In the genomic region with DNA sequence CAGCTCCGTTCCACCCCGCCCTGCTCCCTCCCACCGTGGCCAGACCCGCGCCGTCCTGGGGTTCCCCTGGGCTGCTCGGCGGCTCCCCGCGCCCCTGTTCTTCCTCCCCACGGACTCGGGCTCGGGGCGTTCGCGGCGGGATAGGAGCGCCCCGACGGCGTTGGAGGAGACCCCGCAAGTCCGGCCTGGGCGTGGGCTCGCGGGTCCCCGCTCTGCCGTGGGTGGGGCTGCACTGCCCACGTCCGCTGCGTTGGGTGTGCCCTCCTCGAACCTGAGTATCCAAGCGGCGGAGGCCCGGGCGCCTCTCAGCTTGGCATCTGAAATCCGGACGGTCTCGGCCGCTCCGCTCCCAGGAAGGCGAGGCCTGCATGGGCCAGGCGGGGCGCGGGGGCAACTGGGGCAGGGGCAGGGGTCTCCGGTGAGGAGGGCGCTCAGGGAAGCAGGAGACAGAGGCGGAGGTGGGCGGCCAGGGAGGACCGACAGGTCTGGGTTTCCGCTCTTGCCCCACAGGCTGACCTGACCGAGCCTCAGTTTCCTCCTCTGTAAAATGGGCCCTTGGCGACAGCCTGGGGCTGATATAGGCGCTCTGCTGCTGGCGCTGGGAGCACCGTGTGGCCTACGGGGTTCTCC, we compare ENCODE assay signal across 27 cellular contexts. TPM values are rescaled to one million over a fixed set of nuclear protein-coding genes. Genes with fewer than 3 reads are reported as not detected.
DNase-seq lines count a peak whose midpoint lies in the region; ATAC-seq and TF ChIP-seq lines count a peak whose summit lies in the region.
"Had no signal": no experiment of that assay in that cellular context is flagged by ENCODE, and none has a peak within 500 bp of the region (broad histone marks: within the 10 kb centered on the region; RNA-seq: fewer than 3 reads in every experiment).

No MANE protein-coding gene starts in this region.

- TF ChIP-seq POLR2A in prostate gland (IDR thresholded peaks at IDR 0.05), result no peak

- H3K36me3 Mint-ChIP-seq in activated CD8-positive, alpha-beta memory T cell treated with anti-CD3 and anti-CD28 coated beads, Interleukin-2, amount 10 ng/mL, durations not matched to agents 7 days and 5 days, result no peaks in the 10 kb centered on the region
- H3K36me3 Mint-ChIP-seq: natural killer cell treated with Interleukin-12 subunit alpha and Interleukin-12 subunit beta and Interleukin-15 and Interleukin-18, amount 100 ng/mL, for 72 hours had no signal

- peaks cover 13% of the 10 kb centered on the region for H3K27me3 ChIP-seq in prostate gland (replicated peaks; ENCODE audit: insufficient read depth)
- H3K27me3 ChIP-seq: ovary had no signal

- no peak overlapping the region for H3K27ac Mint-ChIP-seq in activated CD8-positive, alpha-beta memory T cell treated with anti-CD3 and anti-CD28 coated beads, Interleukin-2, amount 10 ng/mL, durations not matched to agents 7 days and 5 days
- H3K27ac Mint-ChIP-seq: activated naive CD8-positive, alpha-beta T cell treated with anti-CD3 and anti-CD28 coated beads, Interleukin-2, amount 50 U/mL, for 24 hours; natural killer cell treated with Interleukin-12 subunit alpha and Interleukin-12 subunit beta and Interleukin-15 and Interleukin-18, amount 100 ng/mL, for 72 hours had no signal

- no peaks in the 10 kb centered on the region for H3K4me1 ChIP-seq in prostate gland (replicated peaks)
- H3K4me1 ChIP-seq: SJCRH30 had no signal

- no peak overlapping the region for H3K27ac ChIP-seq in prostate gland
- H3K27ac ChIP-seq: ovary, PC-9, SJCRH30 had no signal

- no peak for ATAC-seq in activated CD8-positive, alpha-beta memory T cell treated with anti-CD3 and anti-CD28 coated beads, Interleukin-2, amount 10 ng/mL, durations not matched to agents 7 days and 5 days
- no peak for ATAC-seq in HG03196 (IDR thresholded peaks at IDR 0.05; ENCODE audit: unreplicated experiment)
- ATAC-seq: activated naive CD8-positive, alpha-beta T cell treated with anti-CD3 and anti-CD28 coated beads, Interleukin-2, amount 50 U/mL, for 24 hours; gastrocnemius medialis; mucosa of descending colon had no signal

- H3K4me3 Mint-ChIP-seq in activated CD8-positive, alpha-beta memory T cell treated with anti-CD3 and anti-CD28 coated beads, Interleukin-2, amount 10 ng/mL, durations not matched to agents 7 days and 5 days, result no peak overlapping the region
- H3K4me3 Mint-ChIP-seq: activated naive CD8-positive, alpha-beta T cell treated with anti-CD3 and anti-CD28 coated beads, Interleukin-2, amount 50 U/mL, for 24 hours; central memory CD8-positive, alpha-beta T cell; natural killer cell treated with Interleukin-12 subunit alpha and Interleukin-12 subunit beta and Interleukin-15 and Interleukin-18, amount 100 ng/mL, for 72 hours had no signal

- POLR2A ChIA-PET in GM10248 (lab: Yijun Ruan, JAX), result no interaction called here

- peaks cover 1% of the 10 kb centered on the region for H3K4me1 Mint-ChIP-seq in activated CD8-positive, alpha-beta memory T cell treated with anti-CD3 and anti-CD28 coated beads, Interleukin-2, amount 10 ng/mL, durations not matched to agents 7 days and 5 days
- H3K4me1 Mint-ChIP-seq: activated naive CD8-positive, alpha-beta T cell treated with anti-CD3 and anti-CD28 coated beads, Interleukin-2, amount 50 U/mL, for 24 hours; central memory CD8-positive, alpha-beta T cell had no signal

- 40% methylated on average over 49 of the region's 57 CpGs for WGBS in prostate gland

- peak; percentile 26 for DNase-seq in activated CD8-positive, alpha-beta memory T cell treated with anti-CD3 and anti-CD28 coated beads, Interleukin-2, amount 10 ng/mL, durations not matched to agents 7 days and 5 days
- DNase-seq in activated CD8-positive, alpha-beta memory T cell treated with anti-CD3 and anti-CD28 coated beads, Interleukin-2, amount 50 U/mL, for 4 hours, result no peak
- DNase-seq in GM10248 (ENCODE audit: extremely low spot score), result peak; percentile 8
- peak; percentile 47 for DNase-seq in islet precursor cell
- peak; percentile 3 for DNase-seq in prostate gland (ENCODE audit: low spot score)
- DNase-seq in RPMI8226, result no peak
- no peak for DNase-seq in middle frontal gyrus (ENCODE audit: extremely low spot score, low spot score)
- DNase-seq: activated CD4-positive, alpha-beta T cell treated with anti-CD3 and anti-CD28 coated beads, Interleukin-2, amount 50 U/mL, for 48 hours; activated naive CD8-positive, alpha-beta T cell treated with anti-CD3 and anti-CD28 coated beads, Interleukin-2, amount 50 U/mL, for 24 hours; C1 segment of cervical spinal cord; COR-L47; DMS53; gastrocnemius medialis; GOT3; hippocampal formation; mucosa of descending colon; NCI-H1105 treated with DMSO at 0.1 percent for 48 hours; NCI-H2029; NCI-H524 treated with DMSO at 0.1 percent for 48 hours; ovary; PC-9; retina; SJCRH30; trophoblast cell had no signal

- intact Hi-C loops in prostate gland (cut with DNase I), result no loop called here

- H3K27me3 Mint-ChIP-seq in activated CD8-positive, alpha-beta memory T cell treated with anti-CD3 and anti-CD28 coated beads, Interleukin-2, amount 10 ng/mL, durations not matched to agents 7 days and 5 days, result peaks cover 21% of the 10 kb centered on the region

- H3K4me3 ChIP-seq in prostate gland, result no peak overlapping the region
- H3K4me3 ChIP-seq: gastrocnemius medialis, mucosa of descending colon, ovary, PC-9, SJCRH30 had no signal

- CTCF ChIA-PET in activated CD8-positive, alpha-beta memory T cell treated with anti-CD3 and anti-CD28 coated beads, Interleukin-2, amount 10 ng/mL, durations not matched to agents 7 days and 5 days (lab: Charles Lee), result no interaction called here
- CTCF ChIA-PET in GM10248 (lab: Yijun Ruan, JAX), result no interaction called here

- H3K36me3 ChIP-seq in prostate gland, result no peaks in the 10 kb centered on the region
- H3K36me3 ChIP-seq: gastrocnemius medialis, ovary, SJCRH30 had no signal

- no peaks in the 10 kb centered on the region for H3K9me3 ChIP-seq in prostate gland
- H3K9me3 ChIP-seq: gastrocnemius medialis, mucosa of descending colon, ovary, SJCRH30 had no signal

- H3K9me3 Mint-ChIP-seq in activated CD8-positive, alpha-beta memory T cell treated with anti-CD3 and anti-CD28 coated beads, Interleukin-2, amount 10 ng/mL, durations not matched to agents 7 days and 5 days (ENCODE audit: low read depth), result no peaks in the 10 kb centered on the region
- H3K9me3 Mint-ChIP-seq: activated naive CD8-positive, alpha-beta T cell treated with anti-CD3 and anti-CD28 coated beads, Interleukin-2, amount 50 U/mL, for 24 hours; central memory CD8-positive, alpha-beta T cell; natural killer cell treated with Interleukin-12 subunit alpha and Interleukin-12 subunit beta and Interleukin-15 and Interleukin-18, amount 100 ng/mL, for 72 hours had no signal

- TF ChIP-seq CTCF in GM10248 (IDR thresholded peaks at IDR 0.05; ENCODE audit: control extremely low read depth, extremely low read depth, low read depth, missing control alignments), result no peak
- no peak for TF ChIP-seq CTCF in prostate gland (IDR thresholded peaks at IDR 0.05)

RNA-seq across cellular contexts. Expression of gene NAT8L, which starts 12.0 kb away (rescaled TPM):
- total RNA-seq in activated CD8-positive, alpha-beta memory T cell treated with anti-CD3 and anti-CD28 coated beads, Interleukin-2, amount 10 ng/mL, durations not matched to agents 7 days and 5 days, result under 1 TPM; 0.09 to 0.40 TPM
- total RNA-seq in prostate gland, result 10 to 100 TPM in 1 of 2 donors, under 1 TPM in 1; 0.41 to 36.4 TPM

RNA-seq across cellular contexts. Expression of gene NELFA, which starts 38.4 kb away (rescaled TPM):
- total RNA-seq in activated CD8-positive, alpha-beta memory T cell treated with anti-CD3 and anti-CD28 coated beads, Interleukin-2, amount 10 ng/mL, durations not matched to agents 7 days and 5 days, result 10 to 100 TPM; 40.1 to 42.6 TPM
- 10 to 100 TPM; 29.5 to 53.3 TPM for total RNA-seq in prostate gland

Comparison
In these comparisons a context has a peak if more than half of its experiments do, and no peak if none do; other contexts are left out.
1. DNase-seq: peak in activated CD8-positive, alpha-beta memory T cell treated with anti-CD3 and anti-CD28 coated beads, Interleukin-2, amount 10 ng/mL, durations not matched to agents 7 days and 5 days (single experiment), GM10248 (single experiment), islet precursor cell (single experiment) and prostate gland (single experiment); none in activated CD8-positive, alpha-beta memory T cell treated with anti-CD3 and anti-CD28 coated beads, Interleukin-2, amount 50 U/mL, for 4 hours (single experiment), RPMI8226 (single experiment) and middle frontal gyrus (single experiment).